In genomic region chr1:43753422-43753821, GRCh38 we compare ENCODE assay signal across 15 cellular contexts.
"Had no signal": no experiment of that assay in that cellular context is flagged by ENCODE, and none has a peak within 500 bp of the region (broad histone marks: within the 10 kb centered on the region; RNA-seq: fewer than 3 reads in every experiment).

No MANE protein-coding gene starts in this region.

- H3K4me3 Mint-ChIP-seq: naive thymus-derived CD4-positive, alpha-beta T cell; nephron progenitor cell; stimulated activated effector memory CD8-positive, alpha-beta T cell treated with anti-CD3 and anti-CD28 coated beads, Interleukin-12 subunit alpha, Interleukin-12 subunit beta, amount 100 ng/mL, for 72 hours had no signal

- H3K36me3 Mint-ChIP-seq: stimulated activated effector memory CD8-positive, alpha-beta T cell treated with anti-CD3 and anti-CD28 coated beads, Interleukin-12 subunit alpha, Interleukin-12 subunit beta, amount 100 ng/mL, for 72 hours had no signal

- H3K9me3 Mint-ChIP-seq: naive thymus-derived CD4-positive, alpha-beta T cell; stimulated activated effector memory CD8-positive, alpha-beta T cell treated with anti-CD3 and anti-CD28 coated beads, Interleukin-12 subunit alpha, Interleukin-12 subunit beta, amount 100 ng/mL, for 72 hours had no signal

- H3K27me3 Mint-ChIP-seq: naive thymus-derived CD4-positive, alpha-beta T cell had no signal

- DNase-seq: effector memory CD4-positive, alpha-beta T cell; heart left ventricle; hippocampal formation; kidney glomerular epithelial cell; mammary epithelial cell; naive thymus-derived CD4-positive, alpha-beta T cell; nephron progenitor cell; psoas muscle; retina; right lobe of liver; stimulated activated CD4-positive, alpha-beta T cell treated with anti-CD3 and anti-CD28 coated beads, Interleukin-4, amount 100 ng/mL, for 1 hour; stimulated activated CD8-positive, alpha-beta memory T cell treated with anti-CD3 and anti-CD28 coated beads, Interleukin-4, amount 100 ng/mL, for 48 hours; trophoblast cell had no signal

- H3K27ac Mint-ChIP-seq: naive thymus-derived CD4-positive, alpha-beta T cell; nephron progenitor cell; stimulated activated effector memory CD8-positive, alpha-beta T cell treated with anti-CD3 and anti-CD28 coated beads, Interleukin-12 subunit alpha, Interleukin-12 subunit beta, amount 100 ng/mL, for 72 hours had no signal

- H3K4me1 Mint-ChIP-seq: nephron progenitor cell; stimulated activated effector memory CD8-positive, alpha-beta T cell treated with anti-CD3 and anti-CD28 coated beads, Interleukin-12 subunit alpha, Interleukin-12 subunit beta, amount 100 ng/mL, for 72 hours had no signal

- ATAC-seq: esophagus mucosa; naive thymus-derived CD4-positive, alpha-beta T cell; stimulated activated effector memory CD8-positive, alpha-beta T cell treated with anti-CD3 and anti-CD28 coated beads, Interleukin-12 subunit alpha, Interleukin-12 subunit beta, amount 100 ng/mL, for 72 hours had no signal
